8 cellular contexts compared by ENCODE assay signal in genomic region chr6:139219271-139219729, GRCh38.
DNase-seq lines count a peak whose midpoint lies in the region; ATAC-seq and TF ChIP-seq lines count a peak whose summit lies in the region.

No MANE protein-coding gene starts in this region.

- H3K9me3 Mint-ChIP-seq in activated B cell treated with CpG ODN at 0.5 μM for 24 hours = peaks cover 2% of the 10 kb centered on the region

- CTCF ChIA-PET in activated B cell treated with CpG ODN at 0.5 μM for 24 hours (lab: Charles Lee) = interaction anchor here (0.6 to 6.5 kb wide), 49 partner anchors 10 to 704 kb away, joined by 3 to 220 read pairs (median 4); partner anchors contain the start of genes CITED2 and TXLNB

- H3K27ac ChIP-seq in caudate nucleus (ENCODE audit: low read depth, low read length) = peak overlapping the region; percentile 32

- peak; percentile 96 for DNase-seq in Ammon's horn (ENCODE audit: low spot score)
- DNase-seq in NCI-H226 = peak; percentile 31
- peak; percentile 52 for DNase-seq in activated B cell treated with CpG ODN at 0.5 μM for 24 hours
- peak in 56 of 61 donors; percentile 3 to 85 (median 54) for DNase-seq in caudate nucleus (lab: John Stamatoyannopoulos, UW)
- peak; percentile 72 for DNase-seq in kidney glomerular epithelial cell (lab: John Stamatoyannopoulos, UW)
- peak; percentile 27 to 52 for DNase-seq in stimulated activated CD4-positive, alpha-beta T cell treated with anti-CD3 and anti-CD28 coated beads, Interleukin-1b, Interleukin-23, amount 100 ng/mL, for 1 hour (ENCODE audit: low read depth in 2 of 2)

- ATAC-seq in GM19035 (IDR thresholded peaks at IDR 0.05; ENCODE audit: unreplicated experiment) = peak; percentile 100
- ATAC-seq in HG03280 (IDR thresholded peaks at IDR 0.05; ENCODE audit: unreplicated experiment) = peak; percentile 100
- ATAC-seq in activated B cell treated with CpG ODN at 0.5 μM for 24 hours (ENCODE audit: low read depth) = peak; percentile 100

- peak overlapping the region; percentile 73 for H3K27ac Mint-ChIP-seq in activated B cell treated with CpG ODN at 0.5 μM for 24 hours

- TF ChIP-seq CTCF in activated B cell treated with CpG ODN at 0.5 μM for 24 hours (IDR thresholded peaks at IDR 0.05) = no peak

- H3K27me3 Mint-ChIP-seq in activated B cell treated with CpG ODN at 0.5 μM for 24 hours = no peaks in the 10 kb centered on the region

- POLR2A ChIA-PET in activated B cell treated with CpG ODN at 0.5 μM for 24 hours (lab: Charles Lee) = interaction anchor here (0.6 to 2.6 kb wide), 11 partner anchors 31 to 1131 kb away, joined by 3 to 13 read pairs (median 4); partner anchors contain the start of gene CITED2

- H3K4me3 Mint-ChIP-seq in activated B cell treated with CpG ODN at 0.5 μM for 24 hours = peak overlapping the region; percentile 24

- H3K4me1 Mint-ChIP-seq in activated B cell treated with CpG ODN at 0.5 μM for 24 hours = peaks cover 12% of the 10 kb centered on the region

- H3K36me3 Mint-ChIP-seq in activated B cell treated with CpG ODN at 0.5 μM for 24 hours (ENCODE audit: low read depth) = no peaks in the 10 kb centered on the region

- intact Hi-C loops in activated B cell treated with CpG ODN at 0.5 μM for 24 hours (cut with micrococcal nuclease) = loop anchor here (1.0 to 5.0 kb wide), 11 partner anchors 31 to 1102 kb away; partner anchors contain the start of gene TXLNB

Comparison
In these comparisons a context has a peak if more than half of its experiments do, and no peak if none do; other contexts are left out.
1. Peak in every context shown above with its lines: DNase-seq, ATAC-seq and H3K27ac ChIP-seq.
2. DNase-seq: peak in every context shown above with its lines; median percentile 96 in Ammon's horn; 72 in kidney glomerular epithelial cell; 54 in caudate nucleus; 52 in activated B cell treated with CpG ODN at 0.5 μM for 24 hours; 40 in stimulated activated CD4-positive, alpha-beta T cell treated with anti-CD3 and anti-CD28 coated beads, Interleukin-1b, Interleukin-23, amount 100 ng/mL, for 1 hour; 31 in NCI-H226.